11 cellular contexts compared by ENCODE assay signal in genomic region chr1:109912873-109913272, GRCh38. TPM values are rescaled to one million over a fixed set of nuclear protein-coding genes. Genes with fewer than 3 reads are reported as not detected.
DNase-seq lines count a peak whose midpoint lies in the region; ATAC-seq and TF ChIP-seq lines count a peak whose summit lies in the region.
"Had no signal": no experiment of that assay in that cellular context is flagged by ENCODE, and none has a peak within 500 bp of the region (broad histone marks: within the 10 kb centered on the region; RNA-seq: fewer than 3 reads in every experiment).

No MANE protein-coding gene starts in this region.

- WGBS in gastroesophageal sphincter (ENCODE audit: low coverage in 1 of 2), 2 donors = 0% methylated on average over 1 of the region's 1 CpG; no CpG with 5 or more reads in 1 of the 2 donors

- H3K4me1 ChIP-seq in gastroesophageal sphincter (peaks cover 0 to 69% (median 18%) of the 10 kb centered on the region in 3 donors), skeletal muscle satellite cell (ENCODE audit: control insufficient read depth, insufficient read depth, low read length) (peaks cover 39% of the 10 kb centered on the region), HAP-1 (peaks cover 11% of the 10 kb centered on the region)

- no peak for TF ChIP-seq CTCF in gastroesophageal sphincter (IDR thresholded peaks at IDR 0.05)

- no peaks in the 10 kb centered on the region for H3K27me3 Mint-ChIP-seq in activated naive CD8-positive, alpha-beta T cell treated with anti-CD3 and anti-CD28 coated beads for 36 hours

- H3K4me3 ChIP-seq in gastroesophageal sphincter = peak overlapping the region; percentile 87 to 97
- H3K4me3 ChIP-seq in skeletal muscle satellite cell (ENCODE audit: low read length) = peak overlapping the region; percentile 84
- H3K4me3 ChIP-seq in HAP-1 = no peak overlapping the region

- no peak for TF ChIP-seq EP300 in gastroesophageal sphincter (IDR thresholded peaks at IDR 0.05)

- no peak overlapping the region for H3K9ac ChIP-seq in skeletal muscle satellite cell (ENCODE audit: low read depth, low read length)

- H3K27me3 ChIP-seq in gastroesophageal sphincter = no peaks in the 10 kb centered on the region
- no peaks in the 10 kb centered on the region for H3K27me3 ChIP-seq in skeletal muscle satellite cell (ENCODE audit: control insufficient read depth, insufficient read depth, low read length)
- no peaks in the 10 kb centered on the region for H3K27me3 ChIP-seq in HAP-1 (ENCODE audit: low read depth)

- TF ChIP-seq POLR2A in gastroesophageal sphincter (IDR thresholded peaks at IDR 0.05) = no peak

- ATAC-seq in gastroesophageal sphincter (no peak), HG03439 (IDR thresholded peaks at IDR 0.05; ENCODE audit: unreplicated experiment) (no peak)

- H3K36me3 ChIP-seq in gastroesophageal sphincter (peaks cover 0 to 37% of the 10 kb centered on the region in 2 donors), skeletal muscle satellite cell (ENCODE audit: insufficient read depth, low read length) (peaks cover 36% of the 10 kb centered on the region), HAP-1 (replicated peaks) (peaks cover 11% of the 10 kb centered on the region)

- H3K27ac Mint-ChIP-seq in activated naive CD8-positive, alpha-beta T cell treated with anti-CD3 and anti-CD28 coated beads for 36 hours = no peak overlapping the region

- H3K4me1 Mint-ChIP-seq in activated naive CD8-positive, alpha-beta T cell treated with anti-CD3 and anti-CD28 coated beads for 36 hours = peaks cover 33% of the 10 kb centered on the region

- H3K9me3 ChIP-seq in gastroesophageal sphincter (no peaks in the 10 kb centered on the region), skeletal muscle satellite cell (replicated peaks; ENCODE audit: low read length) (no peaks in the 10 kb centered on the region), HAP-1 (no peaks in the 10 kb centered on the region)
- H3K9me3 ChIP-seq: neutrophil had no signal

- H3K36me3 Mint-ChIP-seq in activated naive CD8-positive, alpha-beta T cell treated with anti-CD3 and anti-CD28 coated beads for 36 hours = peaks cover 48% of the 10 kb centered on the region

- H3K4me2 ChIP-seq in skeletal muscle satellite cell (ENCODE audit: low read length) = peak overlapping the region; percentile 91

- H3K9me3 Mint-ChIP-seq in activated naive CD8-positive, alpha-beta T cell treated with anti-CD3 and anti-CD28 coated beads for 36 hours = no peaks in the 10 kb centered on the region

- H3K4me3 Mint-ChIP-seq in activated naive CD8-positive, alpha-beta T cell treated with anti-CD3 and anti-CD28 coated beads for 36 hours = peak overlapping the region; percentile 86

- peak; percentile 30 for DNase-seq in ELR (ENCODE audit: low read depth)
- no peak for DNase-seq in activated naive CD8-positive, alpha-beta T cell treated with anti-CD3 and anti-CD28 coated beads for 36 hours
- DNase-seq in kidney glomerular epithelial cell (lab: John Stamatoyannopoulos, UW) = no peak
- DNase-seq in effector CD8-positive, alpha-beta T cell (lab: John Stamatoyannopoulos, UW) = no peak
- no peak for DNase-seq in HAP-1 (ENCODE audit: low spot score in 2 of 2)
- DNase-seq: dermis blood vessel endothelial cell, NCI-H187 had no signal

- H3K27ac ChIP-seq in gastroesophageal sphincter = peak overlapping the region in 3 of 4 donors; percentile 90 to 92 (median 90)
- H3K27ac ChIP-seq: neutrophil had no signal

- in situ Hi-C loops in HAP-1 (cut with MboI; ENCODE audit: low sequenced_read_pairs) = no loop called here

RNA-seq across cellular contexts. Expression of gene CSF1, which starts 2.2 kb away (rescaled TPM):
- 10 to 100 TPM; 21.2 to 24.9 TPM for total RNA-seq in activated naive CD8-positive, alpha-beta T cell treated with anti-CD3 and anti-CD28 coated beads for 36 hours
- total RNA-seq in gastroesophageal sphincter = 10 to 100 TPM; 29.6 to 50.8 (median 45.9) TPM
- 23.6 and 35.0 TPM in 2 replicates for total RNA-seq in skeletal muscle satellite cell (2012; rRNA removed)
